In genomic region chr17:35241520-35241919, GRCh38 we compare ENCODE assay signal across 8 cellular contexts. TPM values are rescaled to one million over a fixed set of nuclear protein-coding genes. Genes with fewer than 3 reads are reported as not detected.
A peak's percentile ranks its signal among the peaks of the same experiment; 100 is the strongest.
DNase-seq lines count a peak whose midpoint lies in the region; ATAC-seq, FAIRE-seq and TF ChIP-seq lines count a peak whose summit lies in the region.

No MANE protein-coding gene starts in this region.

- peak overlapping the region; percentile 84 for H3K4me2 ChIP-seq in neural progenitor cell

- H3K79me2 ChIP-seq in neural progenitor cell (ENCODE audit: low read depth) = no peaks in the 10 kb centered on the region

- H4K20me1 ChIP-seq in neural progenitor cell (ENCODE audit: low read depth) = no peaks in the 10 kb centered on the region

- POLR2A ChIA-PET in AG04450 (lab: Yijun Ruan, JAX) = no interaction called here

- H3K9me3 Mint-ChIP-seq in chondrocyte (ENCODE audit: low read depth) (no peaks in the 10 kb centered on the region), neural progenitor cell (no peaks in the 10 kb centered on the region)

- no peak for DNase-seq in AG04450 (ENCODE audit: low read depth, low spot score)
- DNase-seq in T-helper 17 cell = peak; percentile 12 to 26 (median 20)
- DNase-seq in chondrocyte (ENCODE audit: low spot score) = no peak
- DNase-seq in neural progenitor cell (ENCODE audit: low spot score) = no peak
- DNase-seq in RCC 7860 (ENCODE audit: low spot score) = no peak

- H3K27ac ChIP-seq in AG04450 (ENCODE audit: low read depth, low read length) (no peak overlapping the region), neural progenitor cell (no peak overlapping the region)

- H3K27me3 Mint-ChIP-seq in T-helper 17 cell (no peaks in the 10 kb centered on the region), chondrocyte (ENCODE audit: low read depth) (peaks cover 2% of the 10 kb centered on the region), neural progenitor cell (ENCODE audit: insufficient read depth, low read depth) (peaks cover 2% of the 10 kb centered on the region)

- H3K4me1 Mint-ChIP-seq in T-helper 17 cell (peaks cover 57% of the 10 kb centered on the region), chondrocyte (ENCODE audit: low read depth) (peaks cover 42% of the 10 kb centered on the region), neural progenitor cell (peaks cover 23% of the 10 kb centered on the region)

- H2AFZ ChIP-seq in neural progenitor cell (replicated peaks) = no peak overlapping the region

- ATAC-seq in T-helper 17 cell = no peak
- no peak for ATAC-seq in GM18873 (IDR thresholded peaks at IDR 0.05; ENCODE audit: low FRiP score, unreplicated experiment)
- no peak for ATAC-seq in HG03095 (IDR thresholded peaks at IDR 0.05; ENCODE audit: unreplicated experiment)
- no peak for ATAC-seq in HG03196 (IDR thresholded peaks at IDR 0.05; ENCODE audit: unreplicated experiment)

- H3K36me3 ChIP-seq in neural progenitor cell = no peaks in the 10 kb centered on the region

- FAIRE-seq in RCC 7860 (lab: Jason Lieb, UNC) = no peak

- CTCF ChIA-PET in AG04450 (lab: Charles Lee) = no interaction called here

- H3K27ac Mint-ChIP-seq in T-helper 17 cell = peak overlapping the region; percentile 97
- peak overlapping the region; percentile 36 for H3K27ac Mint-ChIP-seq in chondrocyte (ENCODE audit: unreplicated experiment)
- H3K27ac Mint-ChIP-seq in neural progenitor cell = no peak overlapping the region

- H3K4me3 ChIP-seq in AG04450 (ENCODE audit: low read depth, low read length) = peak overlapping the region; percentile 70
- H3K4me3 ChIP-seq in neural progenitor cell = peak overlapping the region; percentile 62

- H3K27me3 ChIP-seq in AG04450 (ENCODE audit: control insufficient read depth, insufficient read depth, low read length) (no peaks in the 10 kb centered on the region), neural progenitor cell (peaks cover 9% of the 10 kb centered on the region)

- H3K4me3 Mint-ChIP-seq in T-helper 17 cell (peak overlapping the region; percentile 98), chondrocyte (ENCODE audit: unreplicated experiment) (peak overlapping the region; percentile 91), neural progenitor cell (peak overlapping the region; percentile 96)

- H3K4me1 ChIP-seq in neural progenitor cell = peaks cover 11% of the 10 kb centered on the region

- no peak overlapping the region for H3K9ac ChIP-seq in neural progenitor cell

- H3K36me3 Mint-ChIP-seq in T-helper 17 cell (ENCODE audit: low read depth) = peaks cover 21% of the 10 kb centered on the region
- H3K36me3 Mint-ChIP-seq in chondrocyte (ENCODE audit: low read depth) = peaks cover 2% of the 10 kb centered on the region
- H3K36me3 Mint-ChIP-seq in neural progenitor cell = no peaks in the 10 kb centered on the region

- H3F3A ChIP-seq in neural progenitor cell (ENCODE audit: low read depth) = peaks cover 23% of the 10 kb centered on the region

- H3K9me3 ChIP-seq in AG04450 (ENCODE audit: control insufficient read depth, insufficient read depth, low read length) (no peaks in the 10 kb centered on the region; the same call in 1 of the 2 replicates), T-helper 17 cell (ENCODE audit: control insufficient read depth, low read length, poor library complexity, severe bottlenecking) (no peaks in the 10 kb centered on the region), neural progenitor cell (ENCODE audit: low read depth) (no peaks in the 10 kb centered on the region)

- TF ChIP-seq CTCF in AG04450 (IDR thresholded peaks at IDR 0.05; ENCODE audit: low read depth, low read length) (no peak), chondrocyte (IDR thresholded peaks at IDR 0.05) (no peak), neural progenitor cell (IDR thresholded peaks at IDR 0.05) (no peak)

RNA-seq across cellular contexts. Expression of gene SLFN5, which starts 1.4 kb away (rescaled TPM):
- 64.2 and 69.0 TPM in 2 replicates for polyA plus RNA-seq in AG04450 (2011; rRNA removed)
- polyA minus RNA-seq in AG04450 (2011; rRNA and poly(A)+ RNA removed) = 91.2 and 108 TPM in 2 replicates
- total RNA-seq in T-helper 17 cell = 100 to 1,000 TPM; 104 to 109 TPM
- total RNA-seq in chondrocyte = 36.2 to 90.5 TPM (median 89.4 TPM) in 3 replicates
- total RNA-seq in neural progenitor cell (ENCODE audit: low replicate concordance) = 3.5 and 5.8 TPM in 2 replicates

RNA-seq across cellular contexts. Expression of gene SLC35G3, which starts 47.3 kb away (rescaled TPM):
- polyA plus RNA-seq in AG04450 (2011; rRNA removed) = not detected in 2 replicates
- not detected in 2 replicates for polyA minus RNA-seq in AG04450 (2011; rRNA and poly(A)+ RNA removed)
- total RNA-seq in T-helper 17 cell (under 1 TPM in 1 of 2 donors, not detected in 1; 0.32 TPM), chondrocyte (not detected in 3 replicates), neural progenitor cell (ENCODE audit: low replicate concordance) (not detected in 2 replicates)

Comparison
In these comparisons a context has a peak if more than half of its experiments do, and no peak if none do; other contexts are left out.
1. DNase-seq: peak in T-helper 17 cell (3 of 3); none in AG04450 (single experiment), chondrocyte (single experiment), neural progenitor cell (single experiment) and RCC 7860 (single experiment).
2. Peak in every context shown above with its lines, with median percentiles within 50 percentile points of each other: H3K4me3 Mint-ChIP-seq.